ENCODE assay signal across 8 cellular contexts in the genomic region with DNA sequence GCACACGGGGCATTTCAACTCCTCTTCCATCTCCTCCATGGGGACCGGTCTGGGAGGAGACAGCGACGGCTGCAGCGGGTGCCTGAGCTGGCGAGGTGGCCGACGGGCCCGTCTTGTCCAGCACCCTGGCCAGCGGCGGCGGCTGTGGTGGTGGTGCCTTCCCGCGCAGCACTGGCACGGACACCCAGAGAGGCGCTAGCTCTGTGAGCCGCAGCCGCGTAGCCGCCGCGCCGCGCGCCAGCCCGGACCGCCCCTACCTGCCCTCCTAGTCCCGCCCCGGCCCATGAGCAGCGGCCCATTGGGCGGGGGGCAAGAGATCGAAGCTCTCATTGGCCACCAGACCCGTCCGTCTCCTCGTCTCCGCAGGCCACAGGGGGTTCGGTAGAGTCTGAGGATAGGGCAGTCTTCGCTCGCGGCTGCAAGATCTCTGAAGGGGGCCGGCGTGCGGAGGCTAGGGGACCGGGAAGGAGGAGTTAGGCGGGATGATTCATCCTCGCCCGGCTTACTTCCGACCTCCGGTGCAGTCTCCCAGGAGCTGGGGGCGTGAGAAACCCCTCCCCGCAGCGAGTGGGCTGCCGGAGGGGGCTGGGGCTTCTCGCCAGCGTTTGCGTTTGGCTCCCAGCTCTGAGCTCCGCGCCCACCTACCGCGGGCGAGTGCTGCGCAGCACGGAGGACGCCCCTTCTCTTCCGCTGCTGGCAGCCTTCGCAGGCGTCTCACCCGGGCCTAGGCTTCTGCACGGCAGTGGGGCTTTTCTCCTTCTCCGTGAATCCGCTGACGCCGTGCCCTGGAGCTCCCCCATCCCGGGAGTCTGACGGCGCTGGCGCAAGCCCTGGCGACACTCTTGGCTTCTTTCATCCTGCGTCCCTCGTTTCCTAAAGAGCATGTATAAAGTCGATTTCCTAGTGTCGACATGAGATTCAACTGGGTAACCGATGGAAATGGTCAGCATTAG. TPM values are rescaled to one million over a fixed set of nuclear protein-coding genes. Genes with fewer than 3 reads are reported as not detected.
DNase-seq lines count a peak whose midpoint lies in the region; ATAC-seq, FAIRE-seq and TF ChIP-seq lines count a peak whose summit lies in the region.

Gene TRIM9 (minus strand): TSS at position 205 of the 953 bp plus-strand sequence. CDS start 166 bp downstream, at position 39.

- H3K4me1 ChIP-seq in spleen = peaks cover 12 to 34% (median 28%) of the 10 kb centered on the region in 6 donors

- intact Hi-C loops in spleen (cut with DNase I; ENCODE audit: low total_unique reads) = no loop called here

- ATAC-seq in GM19035 (IDR thresholded peaks at IDR 0.05; ENCODE audit: unreplicated experiment) (peak; percentile 99), HG03342 (IDR thresholded peaks at IDR 0.05; ENCODE audit: unreplicated experiment) (peak; percentile 100)
- ATAC-seq in activated CD4-positive, CD25-positive, alpha-beta regulatory T cell treated with anti-CD3 and anti-CD28 coated beads, Interleukin-2, amount 50 U/mL, for 24 hours = peak; percentile 97 to 98

- peaks cover 4 to 55% (median 38%) of the 10 kb centered on the region in 7 donors for H3K27me3 ChIP-seq in spleen (replicated peaks in 1 of 7)

- peak within 1 kb of the TSS in 3 of 8 donors; percentile 5 to 41 (median 32) for H3K27ac ChIP-seq in spleen

- DNase-seq in AG04449 (ENCODE audit: low read depth, low spot score) = peak; percentile 17
- peak; percentile 99 for DNase-seq in NCI-H345 (lab: John Stamatoyannopoulos, UW)
- peak; percentile 97 for DNase-seq in cerebellar cortex (ENCODE audit: low spot score)
- peak; percentile 97 for DNase-seq in spleen

- H3K4me3 ChIP-seq in AG04449 (ENCODE audit: low read depth, low read length) = peak within 1 kb of the TSS; percentile 59
- peak within 1 kb of the TSS; percentile 57 to 77 (median 75) for H3K4me3 ChIP-seq in spleen

- TF ChIP-seq CTCF in AG04449 (IDR thresholded peaks at IDR 0.05; ENCODE audit: insufficient read depth, low read length, missing control alignments) (no peak), spleen (IDR thresholded peaks at IDR 0.05 in 8 of 11, conservative IDR thresholded peaks at IDR 0.05 in 3 of 11) (peak in 2 of 11 experiments; percentile 12 to 18)

- no peaks in the 10 kb centered on the region for H3K36me3 ChIP-seq in spleen

- 0 to 2% (median 1%) methylated on average over 19 to 83 of the region's 83 CpGs for WGBS in spleen, 5 donors

- CTCF ChIA-PET in AG04449 (lab: Yijun Ruan, JAX) = interaction anchor here (0.6 to 1.6 kb wide), 2 partner anchors 23 to 132 kb away, joined by 3 read pairs; no protein-coding TSS in a partner anchor

- H3K9me3 ChIP-seq in spleen = no peaks in the 10 kb centered on the region

- no peak for TF ChIP-seq POLR2A in spleen (IDR thresholded peaks at IDR 0.05)

- POLR2A ChIA-PET in AG04449 (lab: Yijun Ruan, JAX) = no interaction called here

- FAIRE-seq in islet of Langerhans (lab: Jason Lieb, UNC) = peak; percentile 65

RNA-seq across cellular contexts. Expression of gene TRIM9, which starts in this region (rescaled TPM):
- 1 to 10 TPM in 6 of 7 donors, under 1 TPM in 1; 0.63 to 3.1 (median 1.6) TPM for total RNA-seq in spleen
- polyA plus RNA-seq in spleen = under 1 TPM; 0.03 to 0.29 (median 0.09) TPM

Comparison
In these comparisons a context has a peak if more than half of its experiments do, and no peak if none do; other contexts are left out.
1. DNase-seq: peak in every context shown above with its lines; median percentile 99 in NCI-H345; 97 in cerebellar cortex; 97 in spleen; 17 in AG04449.